Comparison of ENCODE assay signal across 12 cellular contexts in genomic region chr9:36164989-36165388, GRCh38. TPM values are rescaled to one million over a fixed set of nuclear protein-coding genes. Genes with fewer than 3 reads are reported as not detected.
DNase-seq lines count a peak whose midpoint lies in the region; ATAC-seq and TF ChIP-seq lines count a peak whose summit lies in the region.
"Had no signal": no experiment of that assay in that cellular context is flagged by ENCODE, and none has a peak within 500 bp of the region (broad histone marks: within the 10 kb centered on the region; RNA-seq: fewer than 3 reads in every experiment).

No MANE protein-coding gene starts in this region.

- ATAC-seq in naive thymus-derived CD4-positive, alpha-beta T cell = no peak
- no peak for ATAC-seq in HG02763 (IDR thresholded peaks at IDR 0.05; ENCODE audit: unreplicated experiment)

- TF ChIP-seq POLR2A in adrenal gland (IDR thresholded peaks at IDR 0.05) = no peak
- no peak for TF ChIP-seq POLR2A in thyroid gland (IDR thresholded peaks at IDR 0.05)

- H3K27ac Mint-ChIP-seq in activated CD4-positive, alpha-beta T cell treated with anti-CD3 and anti-CD28 coated beads, Interleukin-2, amount 10 ng/mL, durations not matched to agents 24 days and 14 days = no peak overlapping the region
- H3K27ac Mint-ChIP-seq in naive thymus-derived CD4-positive, alpha-beta T cell = peak overlapping the region in 2 of 9 donors; percentile 38 to 62

- H3K4me3 Mint-ChIP-seq in activated CD4-positive, alpha-beta T cell treated with anti-CD3 and anti-CD28 coated beads, Interleukin-2, amount 10 ng/mL, durations not matched to agents 24 days and 14 days = peak overlapping the region; percentile 7
- H3K4me3 Mint-ChIP-seq in naive thymus-derived CD4-positive, alpha-beta T cell = peak overlapping the region in 8 of 10 donors; percentile 10 to 65 (median 35)

- no peaks in the 10 kb centered on the region for H3K36me3 ChIP-seq in adrenal gland (replicated peaks in 1 of 2)
- H3K36me3 ChIP-seq in naive thymus-derived CD4-positive, alpha-beta T cell (ENCODE audit: control insufficient read depth in 2 of 3, insufficient read depth in 3 of 3, low read length in 3 of 3) = no peaks in the 10 kb centered on the region
- no peaks in the 10 kb centered on the region for H3K36me3 ChIP-seq in thyroid gland

- intact Hi-C loops in activated CD4-positive, alpha-beta T cell treated with anti-CD3 and anti-CD28 coated beads, Interleukin-2, amount 10 ng/mL, durations not matched to agents 24 days and 14 days (cut with micrococcal nuclease) = loop anchor here (5.0 to 10.0 kb wide), 3 partner anchors 38 to 210 kb away; partner anchors contain the start of genes OR2S2 and RECK
- intact Hi-C loops in adrenal gland (cut with DNase I) = loop anchor here in 1 of 2 donors (10.0 kb wide), 1 partner anchor 140 kb away; no protein-coding TSS in a partner anchor
- intact Hi-C loops in naive thymus-derived CD4-positive, alpha-beta T cell (cut with micrococcal nuclease) = loop anchor here in 1 of 2 donors (5.0 kb wide), 2 partner anchors 43 to 128 kb away; partner anchors contain the start of gene RECK
- intact Hi-C loops in thyroid gland (cut with DNase I) = loop anchor here (10.0 kb wide), 1 partner anchor 210 kb away; the partner anchor contains the start of gene OR2S2

- WGBS in adrenal gland, 4 donors = 81 to 92% (median 86%) methylated on average over 1 to 3 of the region's 3 CpGs
- WGBS in thyroid gland, 2 donors = 63 to 68% methylated on average over 2 to 3 of the region's 3 CpGs

- H3K27me3 ChIP-seq in adrenal gland (no peaks in the 10 kb centered on the region), thyroid gland (no peaks in the 10 kb centered on the region)
- H3K27me3 ChIP-seq in naive thymus-derived CD4-positive, alpha-beta T cell (ENCODE audit: control insufficient read depth in 2 of 2, insufficient read depth in 2 of 2, low read length in 2 of 2) = no peaks in the 10 kb centered on the region

- TF ChIP-seq CTCF in adrenal gland (IDR thresholded peaks at IDR 0.05) = no peak
- TF ChIP-seq CTCF in thyroid gland (IDR thresholded peaks at IDR 0.05) = no peak

- H3K27me3 Mint-ChIP-seq in activated CD4-positive, alpha-beta T cell treated with anti-CD3 and anti-CD28 coated beads, Interleukin-2, amount 10 ng/mL, durations not matched to agents 24 days and 14 days = peaks cover 6% of the 10 kb centered on the region
- H3K27me3 Mint-ChIP-seq in naive thymus-derived CD4-positive, alpha-beta T cell = peaks cover 0 to 14% (median 0%) of the 10 kb centered on the region in 5 donors

- POLR2A ChIA-PET in naive thymus-derived CD4-positive, alpha-beta T cell (lab: Charles Lee) = interaction anchor here (0.9 to 1.5 kb wide), 4 partner anchors 9 to 25 kb away, joined by 3 to 5 read pairs (median 4); no protein-coding TSS in a partner anchor

- H3K4me1 Mint-ChIP-seq in activated CD4-positive, alpha-beta T cell treated with anti-CD3 and anti-CD28 coated beads, Interleukin-2, amount 10 ng/mL, durations not matched to agents 24 days and 14 days = peaks cover 14% of the 10 kb centered on the region
- H3K4me1 Mint-ChIP-seq in naive thymus-derived CD4-positive, alpha-beta T cell = peaks cover 4 to 25% (median 9%) of the 10 kb centered on the region in 7 donors

- H3K9me3 ChIP-seq in adrenal gland (replicated peaks in 1 of 3) (no peaks in the 10 kb centered on the region), thyroid gland (no peaks in the 10 kb centered on the region)
- no peaks in the 10 kb centered on the region for H3K9me3 ChIP-seq in naive thymus-derived CD4-positive, alpha-beta T cell (ENCODE audit: control insufficient read depth in 2 of 3, low read length in 3 of 3)

- H3K4me3 ChIP-seq in adrenal gland (no peak overlapping the region), thyroid gland (replicated peaks in 1 of 3) (no peak overlapping the region)
- H3K4me3 ChIP-seq in naive thymus-derived CD4-positive, alpha-beta T cell (ENCODE audit: low read length) = no peak overlapping the region

- H3K4me1 ChIP-seq in adrenal gland (replicated peaks in 1 of 2) (peaks cover 11 to 22% of the 10 kb centered on the region in 2 donors), thyroid gland (peaks cover 8 to 26% of the 10 kb centered on the region in 2 donors)
- peaks cover 0 to 3% of the 10 kb centered on the region in 2 donors for H3K4me1 ChIP-seq in naive thymus-derived CD4-positive, alpha-beta T cell (ENCODE audit: control insufficient read depth in 2 of 2, insufficient read depth in 2 of 2, low read length in 2 of 2)

- H3K36me3 Mint-ChIP-seq in activated CD4-positive, alpha-beta T cell treated with anti-CD3 and anti-CD28 coated beads, Interleukin-2, amount 10 ng/mL, durations not matched to agents 24 days and 14 days (ENCODE audit: low read depth) = peaks cover 18% of the 10 kb centered on the region
- peaks cover 0 to 17% (median 5%) of the 10 kb centered on the region in 5 donors for H3K36me3 Mint-ChIP-seq in naive thymus-derived CD4-positive, alpha-beta T cell

- DNase-seq in activated CD4-positive, alpha-beta T cell treated with anti-CD3 and anti-CD28 coated beads, Interleukin-2, amount 10 ng/mL, durations not matched to agents 24 days and 14 days = no peak
- DNase-seq in activated CD4-positive, alpha-beta T cell treated with anti-CD3 and anti-CD28 coated beads for 4 hours = no peak
- DNase-seq in adrenal gland = peak in 1 of 7 donors; percentile 11
- no peak for DNase-seq in naive thymus-derived CD4-positive, alpha-beta T cell
- no peak for DNase-seq in thyroid gland
- no peak for DNase-seq in SK-N-DZ (ENCODE audit: low spot score)
- DNase-seq in UCSD-AML1 (lab: John Stamatoyannopoulos, UW; ENCODE audit: unreplicated experiment) = no peak
- DNase-seq: activated effector memory CD4-positive, alpha-beta T cell treated with Interleukin-2 at 50 U/mL for 16 hours; cerebellar nuclear complex; NCI-H226; stimulated activated CD4-positive, alpha-beta T cell treated with anti-CD3 and anti-CD28 coated beads, Interleukin-4, amount 100 ng/mL, for 24 hours had no signal

- H3K27ac ChIP-seq in adrenal gland = peak overlapping the region in 3 of 5 donors; percentile 82 to 90 (median 88)
- no peak overlapping the region for H3K27ac ChIP-seq in naive thymus-derived CD4-positive, alpha-beta T cell (ENCODE audit: low read depth, low read length)
- peak overlapping the region in 2 of 3 donors; percentile 2 to 84 for H3K27ac ChIP-seq in thyroid gland

- CTCF ChIA-PET in naive thymus-derived CD4-positive, alpha-beta T cell (lab: Charles Lee) = interaction anchor here (0.9 to 9.8 kb wide), 7 partner anchors 13 to 564 kb away, joined by 3 to 270 read pairs (median 3); no protein-coding TSS in a partner anchor

- H3K9me3 Mint-ChIP-seq in activated CD4-positive, alpha-beta T cell treated with anti-CD3 and anti-CD28 coated beads, Interleukin-2, amount 10 ng/mL, durations not matched to agents 24 days and 14 days = no peaks in the 10 kb centered on the region
- H3K9me3 Mint-ChIP-seq in naive thymus-derived CD4-positive, alpha-beta T cell = no peaks in the 10 kb centered on the region

RNA-seq across cellular contexts. Expression of gene CCIN, which starts 4.2 kb away (rescaled TPM):
- total RNA-seq in activated CD4-positive, alpha-beta T cell treated with anti-CD3 and anti-CD28 coated beads, Interleukin-2, amount 10 ng/mL, durations not matched to agents 24 days and 14 days = not detected in 2 replicates
- total RNA-seq in adrenal gland (1 to 10 TPM in 3 of 8 donors, under 1 TPM in 5; 0.22 to 1.9 (median 0.49) TPM), thyroid gland (under 1 TPM in 1 of 4 donors, not detected in 3; 0.40 TPM)
- 1 to 10 TPM in 1 of 3 donors, under 1 TPM in 2; 0.20 to 1.2 (median 0.32) TPM for polyA plus RNA-seq in adrenal gland
- 1 to 10 TPM in 1 of 5 experiments, under 1 TPM in 2, not detected in 2; 0.15 to 3.6 (median 0.56) TPM for total RNA-seq in naive thymus-derived CD4-positive, alpha-beta T cell
- under 1 TPM in 1 of 2 donors, not detected in 1; 0.41 TPM for polyA plus RNA-seq in naive thymus-derived CD4-positive, alpha-beta T cell
- polyA plus RNA-seq in SK-N-DZ (2014; cell fraction: cytosol; rRNA removed) = 0.06 TPM in 1 of 2 replicates, not detected in the other
- 0.09 TPM in 1 of 2 replicates, not detected in the other for polyA plus RNA-seq in SK-N-DZ (2014; cell fraction: nucleus; rRNA removed)

RNA-seq across cellular contexts. Expression of gene CLTA, which starts 25.7 kb away (rescaled TPM):
- total RNA-seq in activated CD4-positive, alpha-beta T cell treated with anti-CD3 and anti-CD28 coated beads, Interleukin-2, amount 10 ng/mL, durations not matched to agents 24 days and 14 days = 173 and 177 TPM in 2 replicates
- total RNA-seq in adrenal gland = 100 to 1,000 TPM; 167 to 301 (median 230) TPM
- 100 to 1,000 TPM in 2 of 3 donors, 10 to 100 TPM in 1; 95.6 to 199 (median 126) TPM for polyA plus RNA-seq in adrenal gland
- 100 to 1,000 TPM in 1 of 5 experiments, 10 to 100 TPM in 4; 32.2 to 140 (median 69.5) TPM for total RNA-seq in naive thymus-derived CD4-positive, alpha-beta T cell
- polyA plus RNA-seq in naive thymus-derived CD4-positive, alpha-beta T cell = 100 to 1,000 TPM in 1 of 2 donors, 10 to 100 TPM in 1; 72.0 to 114 TPM
- 100 to 1,000 TPM; 215 to 373 (median 259) TPM for total RNA-seq in thyroid gland
- 520 and 537 TPM in 2 replicates for polyA plus RNA-seq in SK-N-DZ (2014; cell fraction: cytosol; rRNA removed)
- 198 and 245 TPM in 2 replicates for polyA plus RNA-seq in SK-N-DZ (2014; cell fraction: nucleus; rRNA removed)

RNA-seq across cellular contexts. Expression of gene GLIPR2, which starts 28.5 kb away (rescaled TPM):
- 25.5 and 25.7 TPM in 2 replicates for total RNA-seq in activated CD4-positive, alpha-beta T cell treated with anti-CD3 and anti-CD28 coated beads, Interleukin-2, amount 10 ng/mL, durations not matched to agents 24 days and 14 days
- total RNA-seq in adrenal gland (10 to 100 TPM; 20.8 to 42.4 (median 33.5) TPM), thyroid gland (10 to 100 TPM; 15.6 to 25.1 (median 20.4) TPM)
- 10 to 100 TPM; 16.1 to 35.2 (median 24.3) TPM for polyA plus RNA-seq in adrenal gland
- 10 to 100 TPM in 3 of 5 experiments, 1 to 10 TPM in 2; 7.7 to 74.7 (median 18.6) TPM for total RNA-seq in naive thymus-derived CD4-positive, alpha-beta T cell
- polyA plus RNA-seq in naive thymus-derived CD4-positive, alpha-beta T cell = 10 to 100 TPM; 38.8 to 68.6 TPM
- 20.3 and 26.8 TPM in 2 replicates for polyA plus RNA-seq in SK-N-DZ (2014; cell fraction: cytosol; rRNA removed)
- polyA plus RNA-seq in SK-N-DZ (2014; cell fraction: nucleus; rRNA removed) = 8.6 and 12.2 TPM in 2 replicates
